In genomic region chr20:33789109-33789857, GRCh38 we compare ENCODE assay signal across 11 cellular contexts. TPM values are rescaled to one million over a fixed set of nuclear protein-coding genes. Genes with fewer than 3 reads are reported as not detected.
DNase-seq lines count a peak whose midpoint lies in the region; ATAC-seq, FAIRE-seq and TF ChIP-seq lines count a peak whose summit lies in the region.
"Had no signal": no experiment of that assay in that cellular context is flagged by ENCODE, and none has a peak within 500 bp of the region (broad histone marks: within the 10 kb centered on the region; RNA-seq: fewer than 3 reads in every experiment).

No MANE protein-coding gene starts in this region.

- no peak for TF ChIP-seq CTCF in astrocyte (IDR thresholded peaks at IDR 0.05; ENCODE audit: insufficient read depth, low read depth, low read length)
- no peak for TF ChIP-seq CTCF in kidney (IDR thresholded peaks at IDR 0.05; ENCODE audit: borderline replicate concordance, extremely low read depth, insufficient read depth)
- TF ChIP-seq CTCF in transverse colon (IDR thresholded peaks at IDR 0.05) = no peak
- no peak for TF ChIP-seq CTCF in GM23338 (conservative IDR thresholded peaks at IDR 0.05; ENCODE audit: low read depth in 2 of 2)

- DNase-seq in DMS 273 (lab: John Stamatoyannopoulos, UW; ENCODE audit: unreplicated experiment) (peak; percentile 36), DMS 273 treated with DMSO at 0.1 percent for 48 hours (lab: John Stamatoyannopoulos, UW) (no peak), astrocyte (ENCODE audit: low read depth) (peak; percentile 95), kidney (peak; percentile 84), transverse colon (peak; percentile 93), GM23338 (ENCODE audit: low spot score) (no peak)
- DNase-seq: stimulated activated CD4-positive, alpha-beta T cell treated with anti-CD3 and anti-CD28 coated beads, Interleukin-2, amount 100 ng/mL, for 24 hours had no signal

- no peaks in the 10 kb centered on the region for H3K9me2 ChIP-seq in GM23338 (ENCODE audit: insufficient read depth)

- H3K9ac ChIP-seq in astrocyte (ENCODE audit: low read length) = peak overlapping the region; percentile 60
- H3K9ac ChIP-seq in kidney (ENCODE audit: low read length in 2 of 2) = no peak overlapping the region

- H4K20me1 ChIP-seq in astrocyte (ENCODE audit: insufficient read depth, low read length) (no peaks in the 10 kb centered on the region), GM23338 (replicated peaks; ENCODE audit: insufficient read depth) (no peaks in the 10 kb centered on the region)

- H3F3A ChIP-seq in GM23338 (replicated peaks; ENCODE audit: low read depth) = no peaks in the 10 kb centered on the region

- H3K27me3 Mint-ChIP-seq in astrocyte (ENCODE audit: low read depth, unreplicated experiment) (peaks cover 8% of the 10 kb centered on the region), GM23338 (ENCODE audit: insufficient read depth, low read depth, poor library complexity) (peaks cover 8% of the 10 kb centered on the region)
- H3K27me3 Mint-ChIP-seq: activated T-helper 17 cell treated with anti-CD3 and anti-CD28 coated beads, Interleukin-2, amount 50 U/mL, for 72 hours had no signal

- peak overlapping the region; percentile 77 for H3K27ac Mint-ChIP-seq in astrocyte (ENCODE audit: unreplicated experiment)
- H3K27ac Mint-ChIP-seq in GM23338 = no peak overlapping the region
- H3K27ac Mint-ChIP-seq: activated T-helper 17 cell treated with anti-CD3 and anti-CD28 coated beads, Interleukin-2, amount 50 U/mL, for 72 hours had no signal

- H3K36me3 Mint-ChIP-seq in astrocyte (ENCODE audit: low read depth, unreplicated experiment) (peaks cover 7% of the 10 kb centered on the region), GM23338 (ENCODE audit: low read depth) (no peaks in the 10 kb centered on the region)

- no peak overlapping the region for H3K4me3 Mint-ChIP-seq in astrocyte (ENCODE audit: unreplicated experiment)
- H3K4me3 Mint-ChIP-seq in GM23338 = no peak overlapping the region
- H3K4me3 Mint-ChIP-seq: activated T-helper 17 cell treated with anti-CD3 and anti-CD28 coated beads, Interleukin-2, amount 50 U/mL, for 72 hours had no signal

- H3K4me1 Mint-ChIP-seq in astrocyte (ENCODE audit: low read depth, unreplicated experiment) = peaks cover 16% of the 10 kb centered on the region
- peaks cover 2% of the 10 kb centered on the region; the same call in 1 of the 3 replicates for H3K4me1 Mint-ChIP-seq in GM23338

- H3K9me3 ChIP-seq in astrocyte (ENCODE audit: insufficient read depth, low read depth, low read length) = no peaks in the 10 kb centered on the region
- no peaks in the 10 kb centered on the region for H3K9me3 ChIP-seq in kidney (ENCODE audit: control insufficient read depth in 1 of 2, low read length in 2 of 2)
- no peaks in the 10 kb centered on the region for H3K9me3 ChIP-seq in transverse colon

- TF ChIP-seq EP300 in transverse colon (IDR thresholded peaks at IDR 0.05; ENCODE audit: low read depth) = peak; percentile 33

- FAIRE-seq in astrocyte (lab: Jason Lieb, UNC) (peak; percentile 43), kidney (lab: Jason Lieb, UNC) (no peak)

- H3K27me3 ChIP-seq in astrocyte (ENCODE audit: insufficient read depth, low read length) (no peaks in the 10 kb centered on the region), transverse colon (no peaks in the 10 kb centered on the region), GM23338 (ENCODE audit: insufficient read depth) (no peaks in the 10 kb centered on the region)

- H3K9me3 Mint-ChIP-seq in astrocyte (ENCODE audit: unreplicated experiment) = no peaks in the 10 kb centered on the region
- no peaks in the 10 kb centered on the region; the same call in 2 of the 3 replicates for H3K9me3 Mint-ChIP-seq in GM23338
- H3K9me3 Mint-ChIP-seq: activated T-helper 17 cell treated with anti-CD3 and anti-CD28 coated beads, Interleukin-2, amount 50 U/mL, for 72 hours had no signal

- ATAC-seq in GM23338 (no peak), GM19463 (IDR thresholded peaks at IDR 0.05; ENCODE audit: unreplicated experiment) (no peak), HG02938 (IDR thresholded peaks at IDR 0.05; ENCODE audit: unreplicated experiment) (no peak)
- ATAC-seq: activated T-helper 17 cell treated with anti-CD3 and anti-CD28 coated beads, Interleukin-2, amount 50 U/mL, for 72 hours had no signal

- TF ChIP-seq POLR2A in transverse colon (IDR thresholded peaks at IDR 0.05) = peak; percentile 39

- H3K4me3 ChIP-seq in astrocyte (ENCODE audit: insufficient read depth, low read depth, low read length) (no peak overlapping the region), kidney (ENCODE audit: low read length in 2 of 2) (no peak overlapping the region), transverse colon (no peak overlapping the region), GM23338 (no peak overlapping the region)

- H3K27ac ChIP-seq in astrocyte (ENCODE audit: low read depth, low read length) = peak overlapping the region; percentile 61
- H3K27ac ChIP-seq in kidney (ENCODE audit: low read depth in 2 of 2, low read length in 2 of 2) = peak overlapping the region in 1 of 2 donors; percentile 49
- peak overlapping the region; percentile 87 to 92 (median 90) for H3K27ac ChIP-seq in transverse colon
- no peak overlapping the region for H3K27ac ChIP-seq in GM23338 (ENCODE audit: low read depth)
- H3K27ac ChIP-seq: 22Rv1 had no signal

- peak overlapping the region; percentile 51 for H2AFZ ChIP-seq in astrocyte (ENCODE audit: low read depth, low read length)
- H2AFZ ChIP-seq in GM23338 = no peak overlapping the region

- H3K79me2 ChIP-seq in astrocyte (ENCODE audit: insufficient read depth, low read length) = no peaks in the 10 kb centered on the region
- no peaks in the 10 kb centered on the region for H3K79me2 ChIP-seq in GM23338 (replicated peaks; ENCODE audit: insufficient read depth)

- peaks cover 15% of the 10 kb centered on the region for H3K4me1 ChIP-seq in astrocyte (ENCODE audit: insufficient read depth, low read length)
- H3K4me1 ChIP-seq in kidney (ENCODE audit: control insufficient read depth in 1 of 2, insufficient read depth in 1 of 2, low read depth in 1 of 2, low read length in 2 of 2) = peaks cover 0 to 4% of the 10 kb centered on the region in 2 donors
- peaks cover 27 to 50% (median 39%) of the 10 kb centered on the region in 4 donors for H3K4me1 ChIP-seq in transverse colon
- no peaks in the 10 kb centered on the region for H3K4me1 ChIP-seq in GM23338 (ENCODE audit: insufficient read depth)

- H3K4me2 ChIP-seq in astrocyte (ENCODE audit: low read length) (peak overlapping the region; percentile 66), GM23338 (no peak overlapping the region)

- intact Hi-C loops in kidney (cut with DNase I) = no loop called here
- intact Hi-C loops in transverse colon (cut with DNase I; ENCODE audit: low total_unique reads) = no loop called here

- in situ Hi-C loops in transverse colon (cut with MboI; ENCODE audit: low pct_ligation_motif_present in 1 of 4, low pct_unique_long_range_greater_than_20kb in 1 of 4, low sequenced_read_pairs in 3 of 4) = no loop called here

- no peaks in the 10 kb centered on the region for H3K36me3 ChIP-seq in astrocyte (ENCODE audit: insufficient read depth, low read length)
- H3K36me3 ChIP-seq in kidney (ENCODE audit: control insufficient read depth in 1 of 2, insufficient read depth in 2 of 2, low read length in 2 of 2) = no peaks in the 10 kb centered on the region
- H3K36me3 ChIP-seq in transverse colon = no peaks in the 10 kb centered on the region
- H3K36me3 ChIP-seq in GM23338 (ENCODE audit: insufficient read depth) = no peaks in the 10 kb centered on the region

- 63% methylated on average over 11 of the region's 11 CpGs; no CpG with 5 or more reads in 1 of the 2 donors for WGBS in transverse colon (ENCODE audit: low coverage in 1 of 2), 2 donors

TF ChIP-seq in GM23338, 12 proteins besides CTCF, POLR2A, EP300 and RAD21 (continues in another document):
- TF ChIP-seq, protein P1, sequence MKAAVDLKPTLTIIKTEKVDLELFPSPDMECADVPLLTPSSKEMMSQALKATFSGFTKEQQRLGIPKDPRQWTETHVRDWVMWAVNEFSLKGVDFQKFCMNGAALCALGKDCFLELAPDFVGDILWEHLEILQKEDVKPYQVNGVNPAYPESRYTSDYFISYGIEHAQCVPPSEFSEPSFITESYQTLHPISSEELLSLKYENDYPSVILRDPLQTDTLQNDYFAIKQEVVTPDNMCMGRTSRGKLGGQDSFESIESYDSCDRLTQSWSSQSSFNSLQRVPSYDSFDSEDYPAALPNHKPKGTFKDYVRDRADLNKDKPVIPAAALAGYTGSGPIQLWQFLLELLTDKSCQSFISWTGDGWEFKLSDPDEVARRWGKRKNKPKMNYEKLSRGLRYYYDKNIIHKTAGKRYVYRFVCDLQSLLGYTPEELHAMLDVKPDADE (IDR thresholded peaks at IDR 0.05) = no peak
- TF ChIP-seq NANOG (IDR thresholded peaks at IDR 0.05; ENCODE audit: borderline replicate concordance) = no peak
- TF ChIP-seq ZNF331 (CRISPR knock-in tag; IDR thresholded peaks at IDR 0.05; ENCODE audit: low read depth) = no peak

RNA-seq across cellular contexts. Expression of gene CHMP4B, which starts 21.9 kb away (rescaled TPM):
- total RNA-seq in astrocyte (85.0 and 90.6 TPM in 2 replicates), kidney (104 TPM), transverse colon (100 to 1,000 TPM; 182 to 263 (median 213) TPM)
- polyA plus RNA-seq in kidney (ENCODE audit: insufficient read depth, low read depth, low replicate concordance) (137 TPM), GM23338 (2016; fragmentation: Nextera tagmentation; extraction: Ambion mirVana) (14.5 and 15.7 TPM in 2 replicates)
- total RNA-seq in GM23338 (2014; rRNA removed; shearing (Covaris generic)) = 42.6 and 49.3 TPM in 2 replicates

RNA-seq across cellular contexts. Expression of gene ZNF341, which starts 57.5 kb away (rescaled TPM):
- total RNA-seq in astrocyte (1.9 and 2.0 TPM in 2 replicates), kidney (2.6 TPM), transverse colon (1 to 10 TPM; 3.8 to 7.2 (median 7.1) TPM)
- polyA plus RNA-seq in kidney (ENCODE audit: insufficient read depth, low read depth, low replicate concordance) (1.5 TPM), GM23338 (2016; fragmentation: Nextera tagmentation; extraction: Ambion mirVana) (3.6 and 4.3 TPM in 2 replicates)
- total RNA-seq in GM23338 (2014; rRNA removed; shearing (Covaris generic)) = 6.1 and 6.2 TPM in 2 replicates

Comparison
In these comparisons a context has a peak if more than half of its experiments do, and no peak if none do; other contexts are left out.
1. DNase-seq: peak in DMS 273 (single experiment), astrocyte (single experiment), kidney (single experiment) and transverse colon (single experiment); none in DMS 273 treated with DMSO at 0.1 percent for 48 hours (single experiment) and GM23338 (single experiment).